In genomic region chr16:11781773-11782172, GRCh38 we compare ENCODE assay signal across 8 cellular contexts. TPM values are rescaled to one million over a fixed set of nuclear protein-coding genes. Genes with fewer than 3 reads are reported as not detected.
DNase-seq lines count a peak whose midpoint lies in the region; TF ChIP-seq lines count a peak whose summit lies in the region.

No MANE protein-coding gene starts in this region.

- H3K36me3 ChIP-seq in Peyer's patch, result peaks cover 0 to 28% (median 0%) of the 10 kb centered on the region in 3 donors
- H3K36me3 ChIP-seq in esophagus muscularis mucosa, result peaks cover 19 to 45% (median 26%) of the 10 kb centered on the region in 4 donors

- DNase-seq in DMS79 treated with DMSO at 0.1 percent for 48 hours (lab: John Stamatoyannopoulos, UW), result peak; percentile 21
- DNase-seq in DMS79 (lab: John Stamatoyannopoulos, UW), result no peak
- DNase-seq in Peyer's patch, result no peak
- DNase-seq in esophagus muscularis mucosa (ENCODE audit: extremely low spot score), result no peak
- peak; percentile 93 for DNase-seq in pons (ENCODE audit: low spot score)
- DNase-seq in stimulated activated CD4-positive, alpha-beta T cell treated with anti-CD3 and anti-CD28 coated beads, Interleukin-4, amount 100 ng/mL, for 4 hours, result no peak
- DNase-seq in LoVo (ENCODE audit: low spot score), result no peak
- no peak for DNase-seq in GF-D8 (lab: John Stamatoyannopoulos, UW)

- TF ChIP-seq POLR2A in Peyer's patch (IDR thresholded peaks at IDR 0.05), result no peak
- TF ChIP-seq POLR2A in esophagus muscularis mucosa (IDR thresholded peaks at IDR 0.05; ENCODE audit: low read depth), result no peak

- H3K4me3 ChIP-seq in Peyer's patch, result no peak overlapping the region
- peak overlapping the region in 2 of 4 donors; percentile 13 to 15 for H3K4me3 ChIP-seq in esophagus muscularis mucosa

- TF ChIP-seq CTCF in Peyer's patch (IDR thresholded peaks at IDR 0.05), result no peak
- TF ChIP-seq CTCF in esophagus muscularis mucosa (IDR thresholded peaks at IDR 0.05), result no peak

- H3K27me3 ChIP-seq in Peyer's patch (no peaks in the 10 kb centered on the region), esophagus muscularis mucosa (no peaks in the 10 kb centered on the region)

- peak overlapping the region; percentile 81 to 94 (median 83) for H3K27ac ChIP-seq in Peyer's patch
- H3K27ac ChIP-seq in esophagus muscularis mucosa (replicated peaks in 1 of 4), result peak overlapping the region; percentile 78 to 87 (median 84)

- peaks cover 0 to 51% (median 17%) of the 10 kb centered on the region in 4 donors for H3K4me1 ChIP-seq in Peyer's patch
- peaks cover 42 to 65% (median 64%) of the 10 kb centered on the region in 4 donors for H3K4me1 ChIP-seq in esophagus muscularis mucosa

- no peak for TF ChIP-seq EP300 in esophagus muscularis mucosa (IDR thresholded peaks at IDR 0.05)

- WGBS in esophagus muscularis mucosa, result 40% methylated on average over 5 of the region's 5 CpGs

- intact Hi-C loops in esophagus muscularis mucosa (cut with DNase I), result loop anchor here (5.0 kb wide), 1 partner anchor 71 kb away; the partner anchor contains the start of gene RSL1D1

- H3K9me3 ChIP-seq in Peyer's patch (no peaks in the 10 kb centered on the region), esophagus muscularis mucosa (no peaks in the 10 kb centered on the region)

RNA-seq across cellular contexts. Expression of gene ZC3H7A, which starts 15.3 kb away (rescaled TPM):
- total RNA-seq in Peyer's patch (100 to 1,000 TPM in 1 of 4 donors, 10 to 100 TPM in 3; 54.9 to 122 (median 72.5) TPM), esophagus muscularis mucosa (10 to 100 TPM; 51.1 to 61.0 (median 61.0) TPM)

RNA-seq across cellular contexts. Expression of gene TXNDC11, which starts 39.1 kb away (rescaled TPM):
- total RNA-seq in Peyer's patch, result 10 to 100 TPM; 69.3 to 89.4 (median 76.9) TPM
- 10 to 100 TPM; 32.4 to 47.2 (median 38.2) TPM for total RNA-seq in esophagus muscularis mucosa

Comparison
In these comparisons a context has a peak if more than half of its experiments do, and no peak if none do; other contexts are left out.
1. DNase-seq: peak in DMS79 treated with DMSO at 0.1 percent for 48 hours (single experiment) and pons (single experiment); none in DMS79 (single experiment), Peyer's patch (0 of 3), esophagus muscularis mucosa (single experiment), stimulated activated CD4-positive, alpha-beta T cell treated with anti-CD3 and anti-CD28 coated beads, Interleukin-4, amount 100 ng/mL, for 4 hours (0 of 2), LoVo (single experiment) and GF-D8 (single experiment).